1 cellular context compared by ENCODE assay signal in genomic region chr15:41304149-41304548, GRCh38.
TF ChIP-seq lines count a peak whose summit lies in the region.

No MANE protein-coding gene starts in this region.

TF ChIP-seq in GM12878, 131 proteins besides CTCF, POLR2A, EP300 and RAD21:
- TF ChIP-seq JUNB (IDR thresholded peaks at IDR 0.05) (peak; percentile 50), MXI1 (IDR thresholded peaks at IDR 0.05; ENCODE audit: low read depth, low read length) (no peak), EGR1 (IDR thresholded peaks at IDR 0.05; ENCODE audit: borderline replicate concordance in 1 of 2, low read depth in 2 of 2, low read length in 2 of 2) (no peak), RUNX3 (IDR thresholded peaks at IDR 0.05; ENCODE audit: low read length) (peak; percentile 65), ZNF217 (IDR thresholded peaks at IDR 0.05) (0 out of 2 replicates have a peak, but pooled peaks have one; percentile 22), NR2F1 (conservative IDR thresholded peaks at IDR 0.05) (no peak), SRF (IDR thresholded peaks at IDR 0.05; ENCODE audit: low read depth in 2 of 2, low read length in 2 of 2) (no peak), KAT2A (conservative IDR thresholded peaks at IDR 0.05; ENCODE audit: control insufficient read depth, low read depth, low read length) (no peak), MYC (IDR thresholded peaks at IDR 0.05; ENCODE audit: insufficient read depth, insufficient read length, insufficient replicate concordance, low read length, severe bottlenecking) (no peak), POU2F2 (IDR thresholded peaks at IDR 0.05; ENCODE audit: borderline replicate concordance, low read depth, low read length) (peak; percentile 54; the same call in 1 of the 3 replicates)
